ENCODE assay signal across 15 cellular contexts in the genomic region with DNA sequence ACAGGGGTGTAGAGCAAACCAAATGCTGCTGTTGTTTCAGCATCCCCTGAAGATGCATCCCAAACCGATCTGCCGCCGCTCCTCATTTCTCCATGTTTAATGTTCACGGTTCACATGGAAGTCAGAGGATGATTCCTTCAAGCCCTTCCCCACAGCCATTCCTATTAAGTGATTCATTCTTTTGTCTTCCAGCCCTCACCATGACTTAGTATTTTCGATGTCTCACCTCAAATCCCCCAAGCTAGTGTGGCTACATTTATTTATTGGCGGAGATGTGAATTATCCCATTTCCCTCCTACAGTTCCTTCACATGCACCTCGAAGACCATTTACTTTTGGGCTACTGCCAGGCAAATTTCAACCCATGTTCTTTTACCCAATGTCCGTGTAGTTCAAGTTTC. TPM values are rescaled to one million over a fixed set of nuclear protein-coding genes. Genes with fewer than 3 reads are reported as not detected.
"Had no signal": no experiment of that assay in that cellular context is flagged by ENCODE, and none has a peak within 500 bp of the region (broad histone marks: within the 10 kb centered on the region; RNA-seq: fewer than 3 reads in every experiment).

A gene with protein sequence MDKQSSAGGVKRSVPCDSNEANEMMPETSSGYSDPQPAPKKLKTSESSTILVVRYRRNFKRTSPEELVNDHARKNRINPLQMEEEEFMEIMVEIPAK (minus strand): TSS at position 101 of the 400 bp plus-strand sequence. CDS start 334 bp downstream, outside the sequence.

RNA-seq across cellular contexts. Expression of the gene that starts here (rescaled TPM):
- total RNA-seq: stomach, subcutaneous adipose tissue, suprapubic skin, temporal lobe, thoracic aorta, thyroid gland, tibial nerve, transverse colon, upper lobe of left lung, upper lobe of right lung, ureter, urinary bladder, uterus, vagina had no signal
- polyA plus RNA-seq: stomach, thymus, urinary bladder had no signal
